ENCODE assay signal across 35 cellular contexts in genomic region chr7:93707249-93707648, GRCh38.
"Had no signal": no experiment of that assay in that cellular context is flagged by ENCODE, and none has a peak within 500 bp of the region (broad histone marks: within the 10 kb centered on the region; RNA-seq: fewer than 3 reads in every experiment).

No MANE protein-coding gene starts in this region.

- H3K36me3 ChIP-seq: MG63 had no signal

- H3K9me3 ChIP-seq: MG63 had no signal

- DNase-seq: Karpas-422, Kasumi-1, MG63, MM.1S, MV-4-11, NCI-H1048, NCI-H1092, NCI-H1092 treated with DMSO at 0.1 percent for 48 hours, NCI-H1105, NCI-H1105 treated with DMSO at 0.1 percent for 48 hours, NCI-H1417, NCI-H1417 treated with DMSO at 0.1 percent for 48 hours, NCI-H1436, NCI-H1436 treated with DMSO at 0.1 percent for 48 hours, NCI-H146, NCI-H1694, NCI-H1694 treated with DMSO at 0.1 percent for 48 hours, NCI-H187, NCI-H187 treated with DMSO at 0.1 percent for 48 hours, NCI-H1930, NCI-H2029, NCI-H2029 treated with DMSO at 0.1 percent for 48 hours, NCI-H2081, NCI-H2081 treated with DMSO at 0.1 percent for 48 hours, NCI-H2107, NCI-H2171, NCI-H2171 treated with DMSO at 0.1 percent for 48 hours, NCI-H2227 treated with DMSO at 0.1 percent for 48 hours, NCI-H226, NCI-H345, NCI-H446, NCI-H446 treated with DMSO at 0.1 percent for 48 hours, NCI-H510A, NCI-H510A treated with DMSO at 0.1 percent for 48 hours, NCI-H524 had no signal

- H3K4me3 ChIP-seq: MG63 had no signal

- H3K27me3 ChIP-seq: MG63 had no signal
